Comparison of ENCODE assay signal across 25 cellular contexts in the genomic region with DNA sequence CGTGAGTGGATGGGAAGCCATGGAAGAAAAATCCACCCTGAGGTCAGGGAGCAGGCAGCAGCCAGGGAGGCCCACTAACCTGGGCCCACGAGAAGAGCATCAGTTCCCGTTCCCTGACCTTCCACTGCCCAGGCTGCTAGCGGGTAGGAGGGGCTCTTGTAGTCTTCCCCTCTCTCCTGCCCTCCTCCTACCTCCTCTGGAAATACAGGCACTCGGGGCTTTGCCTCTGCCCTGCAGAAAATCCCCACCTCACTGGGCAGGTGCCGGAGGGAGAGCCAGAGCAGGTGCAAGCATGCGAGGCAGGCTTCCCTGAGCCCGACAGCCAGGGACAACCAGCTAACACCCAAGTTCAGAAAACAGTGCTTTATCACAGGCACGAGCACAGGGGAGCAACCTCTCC.
"Had no signal": no experiment of that assay in that cellular context is flagged by ENCODE, and none has a peak within 500 bp of the region (broad histone marks: within the 10 kb centered on the region; RNA-seq: fewer than 3 reads in every experiment).

No MANE protein-coding gene starts in this region.

- H3K4me3 ChIP-seq: breast epithelium, heart right ventricle, pancreas, prostate gland, sigmoid colon, suprapubic skin, tibial artery had no signal

- H3K4me3 Mint-ChIP-seq: activated T-cell treated with anti-CD3 and anti-CD28 coated beads, Interleukin-2, amount 50 U/mL, for 72 hours; endodermal cell; nephron progenitor cell; stimulated activated memory B cell treated with anti-CD40 and anti-IgM and Interleukin-4, amounts not matched to agents 10 μg/mL and 1 μg/mL and 100 μg/mL, for 72 hours; T-helper 2 cell treated with Interferon-gamma antibody and Interleukin-4, amounts not matched to agents 5 μg/mL and 100 μg/mL, for 36 hours had no signal

- H3K36me3 ChIP-seq: breast epithelium, pancreas, prostate gland, suprapubic skin had no signal

- H3K27ac Mint-ChIP-seq: activated T-cell treated with anti-CD3 and anti-CD28 coated beads, Interleukin-2, amount 50 U/mL, for 72 hours; endodermal cell; stimulated activated memory B cell treated with anti-CD40 and anti-IgM and Interleukin-4, amounts not matched to agents 10 μg/mL and 1 μg/mL and 100 μg/mL, for 72 hours had no signal

- ATAC-seq: activated T-cell treated with anti-CD3 and anti-CD28 coated beads, Interleukin-2, amount 50 U/mL, for 72 hours; esophagus mucosa; left ventricle myocardium superior; pancreas; stimulated activated memory B cell treated with anti-CD40 and anti-IgM and Interleukin-4, amounts not matched to agents 10 μg/mL and 1 μg/mL and 100 μg/mL, for 72 hours had no signal

- DNase-seq: activated CD4-positive, alpha-beta T cell treated with anti-CD3 and anti-CD28 coated beads for 4 hours; activated CD4-positive, alpha-beta T cell treated with anti-CD3 and anti-CD28 coated beads, Interleukin-2, amount 50 U/mL, for 4 hours; activated effector memory CD4-positive, alpha-beta T cell treated with Interleukin-2 at 50 U/mL for 16 hours; activated naive CD4-positive, alpha-beta T cell treated with Interleukin-2 at 50 U/mL for 16 hours; activated T-cell treated with anti-CD3 and anti-CD28 coated beads for 4 hours; activated T-cell treated with anti-CD3 and anti-CD28 coated beads, Interleukin-2, amount 50 U/mL, for 72 hours; central memory CD4-positive, alpha-beta T cell; endodermal cell; foreskin fibroblast; heart right ventricle; left ventricle myocardium superior; nephron progenitor cell; nucleus accumbens; pancreas; sigmoid colon; small intestine; stimulated activated CD4-positive, alpha-beta T cell treated with anti-CD3 and anti-CD28 coated beads, Interleukin-4, amount 100 ng/mL, for 24 hours; T-helper 1 cell had no signal

- H3K4me1 ChIP-seq: breast epithelium, prostate gland had no signal

- H3K27ac ChIP-seq: pancreas, prostate gland, suprapubic skin had no signal

- H3K9me3 ChIP-seq: pancreas, prostate gland had no signal

- H3K27me3 ChIP-seq: breast epithelium, heart right ventricle, pancreas, sigmoid colon, suprapubic skin, tibial artery had no signal

- H3K27me3 Mint-ChIP-seq: stimulated activated memory B cell treated with anti-CD40 and anti-IgM and Interleukin-4, amounts not matched to agents 10 μg/mL and 1 μg/mL and 100 μg/mL, for 72 hours had no signal
